8 cellular contexts compared by ENCODE assay signal in the genomic region with DNA sequence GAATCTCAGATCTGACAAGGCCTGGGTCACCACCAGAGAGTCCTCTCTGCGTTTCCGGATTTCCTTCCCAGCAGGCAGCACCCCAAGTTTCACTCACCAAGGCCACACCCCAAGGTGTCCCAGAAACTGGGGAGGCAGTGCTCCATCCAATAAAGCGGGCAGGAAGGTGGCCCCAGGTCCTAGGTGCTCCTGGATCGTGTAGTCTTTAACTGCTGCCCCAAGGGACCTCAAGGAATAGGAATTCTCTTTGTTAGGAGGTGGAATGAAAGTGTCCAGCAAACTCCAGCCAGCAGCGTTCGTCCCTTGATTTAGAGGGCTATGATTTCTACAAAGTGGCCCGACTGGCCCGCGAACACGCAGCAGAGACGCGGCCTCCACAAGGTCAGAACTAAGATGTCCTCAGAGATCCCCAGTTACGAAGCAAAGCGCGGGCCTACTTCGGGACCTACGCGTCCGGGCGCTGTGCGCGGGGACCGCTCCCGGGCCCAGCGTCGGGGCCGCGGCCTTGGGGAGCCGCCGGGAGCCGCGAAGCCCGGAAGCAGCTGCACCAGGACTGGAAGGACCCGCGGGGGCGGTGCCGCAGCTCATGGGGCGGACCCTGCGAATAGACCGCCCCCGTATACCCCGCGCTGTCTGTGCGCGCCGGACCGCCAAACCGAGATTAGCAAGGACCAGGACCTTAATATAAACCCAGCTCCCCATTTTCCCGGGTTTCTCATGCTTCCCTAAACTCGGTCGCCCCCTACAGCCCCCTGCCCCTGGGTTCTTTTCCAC. TPM values are rescaled to one million over a fixed set of nuclear protein-coding genes. Genes with fewer than 3 reads are reported as not detected.
A peak's percentile ranks its signal among the peaks of the same experiment; 100 is the strongest.
DNase-seq lines count a peak whose midpoint lies in the region; ATAC-seq and TF ChIP-seq lines count a peak whose summit lies in the region.

A gene with protein sequence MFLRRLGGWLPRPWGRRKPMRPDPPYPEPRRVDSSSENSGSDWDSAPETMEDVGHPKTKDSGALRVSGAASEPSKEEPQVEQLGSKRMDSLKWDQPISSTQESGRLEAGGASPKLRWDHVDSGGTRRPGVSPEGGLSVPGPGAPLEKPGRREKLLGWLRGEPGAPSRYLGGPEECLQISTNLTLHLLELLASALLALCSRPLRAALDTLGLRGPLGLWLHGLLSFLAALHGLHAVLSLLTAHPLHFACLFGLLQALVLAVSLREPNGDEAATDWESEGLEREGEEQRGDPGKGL (minus strand): TSS at position 555 of the 774 bp plus-strand sequence. CDS start 831 bp downstream, outside the sequence.

- no peaks in the 10 kb centered on the region for H3K27me3 Mint-ChIP-seq in natural killer cell treated with Interleukin-12 subunit alpha and Interleukin-12 subunit beta and Interleukin-15 and Interleukin-18, amount 100 ng/mL, for 72 hours
- no peaks in the 10 kb centered on the region for H3K27me3 Mint-ChIP-seq in stimulated activated naive CD8-positive, alpha-beta T cell treated with anti-CD3 and anti-CD28 coated beads, Interleukin-15, amount 100 ng/mL, for 72 hours

- peak within 1 kb of the TSS; percentile 95 for H3K4me3 Mint-ChIP-seq in natural killer cell treated with Interleukin-12 subunit alpha and Interleukin-12 subunit beta and Interleukin-15 and Interleukin-18, amount 100 ng/mL, for 72 hours
- H3K4me3 Mint-ChIP-seq in stimulated activated naive CD8-positive, alpha-beta T cell treated with anti-CD3 and anti-CD28 coated beads, Interleukin-15, amount 100 ng/mL, for 72 hours, result peak within 1 kb of the TSS; percentile 94

- peaks cover 8% of the 10 kb centered on the region for H3K36me3 ChIP-seq in BE2C

- peak; percentile 50 for ATAC-seq in GM19372 (IDR thresholded peaks at IDR 0.05; ENCODE audit: low read depth, unreplicated experiment)
- ATAC-seq in natural killer cell treated with Interleukin-12 subunit alpha and Interleukin-12 subunit beta and Interleukin-15 and Interleukin-18, amount 100 ng/mL, for 72 hours, result peak; percentile 86 to 90
- peak; percentile 75 for ATAC-seq in stimulated activated naive CD8-positive, alpha-beta T cell treated with anti-CD3 and anti-CD28 coated beads, Interleukin-15, amount 100 ng/mL, for 72 hours

- peaks cover 66 to 67% of the 10 kb centered on the region in 2 donors for H3K4me1 Mint-ChIP-seq in natural killer cell treated with Interleukin-12 subunit alpha and Interleukin-12 subunit beta and Interleukin-15 and Interleukin-18, amount 100 ng/mL, for 72 hours (ENCODE audit: low read depth in 2 of 2)
- H3K4me1 Mint-ChIP-seq in stimulated activated naive CD8-positive, alpha-beta T cell treated with anti-CD3 and anti-CD28 coated beads, Interleukin-15, amount 100 ng/mL, for 72 hours, result peaks cover 86% of the 10 kb centered on the region

- no peak for TF ChIP-seq CTCF in BE2C (IDR thresholded peaks at IDR 0.05; ENCODE audit: low read depth, low read length)
- TF ChIP-seq CTCF in RWPE1 (conservative IDR thresholded peaks at IDR 0.05; ENCODE audit: low read depth), result no peak
- no peak for TF ChIP-seq CTCF in fibroblast of pulmonary artery (IDR thresholded peaks at IDR 0.05; ENCODE audit: low read length, missing control alignments)

- CTCF ChIA-PET in RWPE1 (lab: Yijun Ruan, JAX), result interaction anchor here (0.9 kb wide), 1 partner anchor 9 kb away, joined by 3 read pairs; no protein-coding TSS in a partner anchor

- H3K27ac ChIP-seq in RWPE1, result peak within 1 kb of the TSS; percentile 88

- DNase-seq in BE2C, result peak; percentile 91
- DNase-seq in LHCN-M2 (ENCODE audit: low read depth), result peak; percentile 83
- peak; percentile 80 for DNase-seq in RWPE1 (ENCODE audit: low spot score)
- peak; percentile 65 for DNase-seq in activated T-helper 9 cell treated with anti-CD3 and anti-CD28 coated beads, Interleukin-2, amount 50 U/mL, for 16 hours (ENCODE audit: low read depth)
- peak; percentile 82 for DNase-seq in fibroblast of pulmonary artery (ENCODE audit: low read depth)
- DNase-seq in natural killer cell treated with Interleukin-12 subunit alpha and Interleukin-12 subunit beta and Interleukin-15 and Interleukin-18, amount 100 ng/mL, for 72 hours (ENCODE audit: low spot score), result peak; percentile 90
- DNase-seq in stimulated activated naive CD8-positive, alpha-beta T cell treated with anti-CD3 and anti-CD28 coated beads, Interleukin-15, amount 100 ng/mL, for 72 hours, result peak; percentile 70 to 79

- H3K27ac Mint-ChIP-seq in natural killer cell treated with Interleukin-12 subunit alpha and Interleukin-12 subunit beta and Interleukin-15 and Interleukin-18, amount 100 ng/mL, for 72 hours, result peak within 1 kb of the TSS; percentile 85 to 92
- peak within 1 kb of the TSS; percentile 89 for H3K27ac Mint-ChIP-seq in stimulated activated naive CD8-positive, alpha-beta T cell treated with anti-CD3 and anti-CD28 coated beads, Interleukin-15, amount 100 ng/mL, for 72 hours

- no peaks in the 10 kb centered on the region for H3K9me3 ChIP-seq in BE2C

- H3K4me1 ChIP-seq in BE2C, result no peaks in the 10 kb centered on the region

- H3K4me3 ChIP-seq in BE2C (ENCODE audit: low read depth, low read length) (peak within 1 kb of the TSS; percentile 85), fibroblast of pulmonary artery (replicated peaks; ENCODE audit: low read depth, low read length) (peak within 1 kb of the TSS; percentile 96)

- no peaks in the 10 kb centered on the region for H3K9me3 Mint-ChIP-seq in natural killer cell treated with Interleukin-12 subunit alpha and Interleukin-12 subunit beta and Interleukin-15 and Interleukin-18, amount 100 ng/mL, for 72 hours
- H3K9me3 Mint-ChIP-seq in stimulated activated naive CD8-positive, alpha-beta T cell treated with anti-CD3 and anti-CD28 coated beads, Interleukin-15, amount 100 ng/mL, for 72 hours, result no peaks in the 10 kb centered on the region

- H3K27me3 ChIP-seq in BE2C, result no peaks in the 10 kb centered on the region

- H3K36me3 Mint-ChIP-seq in natural killer cell treated with Interleukin-12 subunit alpha and Interleukin-12 subunit beta and Interleukin-15 and Interleukin-18, amount 100 ng/mL, for 72 hours, result peaks cover 17% of the 10 kb centered on the region

- POLR2A ChIA-PET in RWPE1 (lab: Yijun Ruan, JAX; ENCODE audit: low non-redundant PET), result interaction anchor here (0.9 to 1.0 kb wide), 2 partner anchors 10 to 75 kb away, joined by 3 to 4 read pairs; no protein-coding TSS in a partner anchor

RNA-seq across cellular contexts. Expression of the gene that starts here (rescaled TPM):
- polyA plus RNA-seq in BE2C (2012; ENCODE audit: insufficient read depth, insufficient read length, low read depth), result 11.7 TPM
- total RNA-seq in LHCN-M2 (2014; rRNA removed), result 30.0 and 31.3 TPM in 2 replicates
- 13.4 TPM for polyA plus RNA-seq in LHCN-M2 (2012)
- total RNA-seq in natural killer cell treated with Interleukin-12 subunit alpha and Interleukin-12 subunit beta and Interleukin-15 and Interleukin-18, amount 100 ng/mL, for 72 hours, result 10 to 100 TPM; 26.9 to 34.0 TPM

Comparison
In these comparisons a context has a peak if more than half of its experiments do, and no peak if none do; other contexts are left out.
1. Peak in every context shown above with its lines: DNase-seq, ATAC-seq, H3K4me3 ChIP-seq and H3K27ac ChIP-seq.